22 cellular contexts compared by ENCODE assay signal in the genomic region with DNA sequence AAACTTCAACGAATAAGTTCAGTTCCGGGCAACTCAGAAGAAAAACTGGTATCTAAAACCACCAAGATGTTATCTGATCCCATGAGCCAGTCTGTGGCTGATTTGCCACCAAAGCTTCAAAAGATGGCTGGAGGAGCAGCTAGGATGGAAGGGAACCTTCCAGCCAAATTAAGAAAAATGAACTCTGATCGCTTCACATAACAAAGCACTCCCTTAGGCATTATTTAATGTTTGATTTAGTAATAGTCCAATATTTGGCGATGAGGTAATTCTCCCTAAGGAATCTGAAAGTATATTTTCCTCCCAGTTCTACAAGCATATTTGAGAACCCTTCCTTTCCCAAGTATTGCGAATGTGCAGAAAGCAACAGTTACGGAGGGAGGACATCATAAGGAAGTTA.
"Had no signal": no experiment of that assay in that cellular context is flagged by ENCODE, and none has a peak within 500 bp of the region (broad histone marks: within the 10 kb centered on the region; RNA-seq: fewer than 3 reads in every experiment).

No MANE protein-coding gene starts in this region.

- H3K27me3 Mint-ChIP-seq: T-helper 17 cell had no signal

- H3K4me3 Mint-ChIP-seq: T-helper 17 cell had no signal

- ATAC-seq: Panc1, PC-3, SK-N-SH treated with all-trans-retinoic acid at 6 μM for 48 hours, T-helper 17 cell had no signal

- H3K4me1 Mint-ChIP-seq: T-helper 17 cell had no signal

- H3K27ac Mint-ChIP-seq: T-helper 17 cell had no signal

- H3K27ac ChIP-seq: RWPE1 had no signal

- DNase-seq: KBM-7; MV-4-11; NCI-H1092; NCI-H1105 treated with DMSO at 0.1 percent for 48 hours; NCI-H1417 treated with DMSO at 0.1 percent for 48 hours; NCI-H146; NCI-H1694 treated with DMSO at 0.1 percent for 48 hours; NCI-H1930; NCI-H2081; NCI-H2107; NCI-H2227 treated with DMSO at 0.1 percent for 48 hours; NCI-H524; NCI-H526 treated with DMSO at 0.1 percent for 48 hours; NCI-H774; NK-92 treated with Interleukin-12 subunit alpha and Interleukin-12 subunit beta, amount 100 ng/mL, for 24 hours; PC-3; SHP77; T-helper 1 cell; T-helper 17 cell had no signal
